Comparison of ENCODE assay signal across 8 cellular contexts in the genomic region with DNA sequence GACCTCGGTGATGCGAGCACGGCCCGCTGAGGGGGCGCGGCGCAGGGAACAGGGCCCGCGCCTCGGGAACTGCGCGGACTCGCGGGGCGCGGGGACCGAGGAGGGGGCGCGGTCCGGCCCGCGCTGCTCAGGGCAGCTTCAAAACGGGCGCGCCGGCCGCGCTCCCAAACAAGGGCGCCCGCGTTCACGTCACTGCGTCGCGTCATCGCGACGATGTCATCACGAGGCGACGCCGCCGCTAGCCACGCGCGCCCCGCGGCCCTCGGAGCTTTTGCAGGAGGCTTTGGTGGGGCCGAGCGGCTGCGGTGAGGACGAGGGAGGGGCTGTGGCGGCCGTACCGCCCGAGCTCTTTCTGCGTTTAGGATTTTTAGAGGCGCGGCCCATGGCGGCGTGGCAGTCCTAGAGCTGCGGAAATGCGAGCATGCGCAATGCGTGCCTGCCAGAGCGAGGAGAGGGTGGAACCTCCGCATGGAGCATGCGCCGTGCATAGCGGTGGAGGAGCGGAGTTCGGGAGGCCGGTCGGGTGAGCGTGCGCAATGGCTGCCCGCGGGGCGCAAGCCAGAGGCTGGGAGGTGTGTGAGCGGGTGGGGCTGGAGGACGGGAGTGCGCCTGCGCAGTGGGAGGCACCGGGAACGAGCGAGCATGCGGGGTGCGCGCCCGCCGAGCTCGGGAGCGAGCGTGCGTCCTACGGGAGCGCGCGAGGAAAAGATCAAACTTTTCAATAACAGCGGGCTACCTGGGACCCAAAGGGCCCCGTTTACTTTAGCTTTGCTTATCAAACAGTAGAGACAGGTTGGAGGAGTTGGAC. TPM values are rescaled to one million over a fixed set of nuclear protein-coding genes. Genes with fewer than 3 reads are reported as not detected.
DNase-seq lines count a peak whose midpoint lies in the region; ATAC-seq and TF ChIP-seq lines count a peak whose summit lies in the region.

A gene with protein sequence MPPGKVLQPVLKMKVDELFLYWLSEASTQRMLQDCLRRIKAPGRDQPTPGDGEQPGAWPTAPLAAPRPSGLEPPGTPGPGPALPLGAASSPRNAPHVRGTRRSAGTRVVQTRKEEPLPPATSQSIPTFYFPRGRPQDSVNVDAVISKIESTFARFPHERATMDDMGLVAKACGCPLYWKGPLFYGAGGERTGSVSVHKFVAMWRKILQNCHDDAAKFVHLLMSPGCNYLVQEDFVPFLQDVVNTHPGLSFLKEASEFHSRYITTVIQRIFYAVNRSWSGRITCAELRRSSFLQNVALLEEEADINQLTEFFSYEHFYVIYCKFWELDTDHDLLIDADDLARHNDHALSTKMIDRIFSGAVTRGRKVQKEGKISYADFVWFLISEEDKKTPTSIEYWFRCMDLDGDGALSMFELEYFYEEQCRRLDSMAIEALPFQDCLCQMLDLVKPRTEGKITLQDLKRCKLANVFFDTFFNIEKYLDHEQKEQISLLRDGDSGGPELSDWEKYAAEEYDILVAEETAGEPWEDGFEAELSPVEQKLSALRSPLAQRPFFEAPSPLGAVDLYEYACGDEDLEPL (minus strand): TSS at position 140 of the 808 bp plus-strand sequence. CDS start 216 bp downstream, outside the sequence.

- DNase-seq in Ammon's horn (ENCODE audit: low spot score) = peak; percentile 99
- DNase-seq in HPDE6-E6E7 (ENCODE audit: extremely low spot score) = peak; percentile 100
- peak; percentile 99 for DNase-seq in activated CD4-positive, alpha-beta memory T cell treated with anti-CD3 and anti-CD28 coated beads, Interleukin-2, amount 10 ng/mL, durations not matched to agents 7 days and 5 days
- DNase-seq in endodermal cell = peak; percentile 99
- peak; percentile 93 for DNase-seq in middle frontal gyrus (ENCODE audit: extremely low spot score, low spot score)
- peak; percentile 95 to 98 for DNase-seq in stimulated activated CD8-positive, alpha-beta memory T cell treated with anti-CD3 and anti-CD28 coated beads, Interleukin-4, amount 100 ng/mL, for 1 hour (ENCODE audit: low read depth in 2 of 2, low spot score in 1 of 2)
- no peak for DNase-seq in NCI-H524 treated with DMSO at 0.1 percent for 48 hours (lab: John Stamatoyannopoulos, UW)

- peak within 1 kb of the TSS; percentile 98 for H3K9ac ChIP-seq in endodermal cell (ENCODE audit: extremely low read depth, low read length, poor library complexity, severe bottlenecking)

- no peaks in the 10 kb centered on the region for H3K9me3 ChIP-seq in endodermal cell (ENCODE audit: control insufficient read depth, low read length)

- peak within 1 kb of the TSS; percentile 93 for H3K27ac Mint-ChIP-seq in activated CD4-positive, alpha-beta memory T cell treated with anti-CD3 and anti-CD28 coated beads, Interleukin-2, amount 10 ng/mL, durations not matched to agents 7 days and 5 days
- H3K27ac Mint-ChIP-seq in endodermal cell = peak within 1 kb of the TSS; percentile 99

- CTCF ChIA-PET in activated CD4-positive, alpha-beta memory T cell treated with anti-CD3 and anti-CD28 coated beads, Interleukin-2, amount 10 ng/mL, durations not matched to agents 7 days and 5 days (lab: Charles Lee) = no interaction called here

- TF ChIP-seq CTCF in endodermal cell (conservative IDR thresholded peaks at IDR 0.05) = no peak

- WGBS in endodermal cell (ENCODE audit: insufficient coverage in 1 of 2, insufficient read length in 1 of 2), 2 experiments = 0 to 2% methylated on average over 23 to 102 of the region's 102 CpGs

- POLR2A ChIA-PET in activated CD4-positive, alpha-beta memory T cell treated with anti-CD3 and anti-CD28 coated beads, Interleukin-2, amount 10 ng/mL, durations not matched to agents 7 days and 5 days (lab: Charles Lee) = no interaction called here

- no peaks in the 10 kb centered on the region for H3K4me1 ChIP-seq in endodermal cell (ENCODE audit: control insufficient read depth, insufficient read depth, low read length)

- H3K4me3 Mint-ChIP-seq in activated CD4-positive, alpha-beta memory T cell treated with anti-CD3 and anti-CD28 coated beads, Interleukin-2, amount 10 ng/mL, durations not matched to agents 7 days and 5 days = peak within 1 kb of the TSS; percentile 83
- H3K4me3 Mint-ChIP-seq in endodermal cell = peak within 1 kb of the TSS; percentile 84

- peak; percentile 89 for ATAC-seq in GM19455 (IDR thresholded peaks at IDR 0.05; ENCODE audit: unreplicated experiment)

- H3K9me3 Mint-ChIP-seq in activated CD4-positive, alpha-beta memory T cell treated with anti-CD3 and anti-CD28 coated beads, Interleukin-2, amount 10 ng/mL, durations not matched to agents 7 days and 5 days = no peaks in the 10 kb centered on the region
- no peaks in the 10 kb centered on the region for H3K9me3 Mint-ChIP-seq in endodermal cell

- peak within 1 kb of the TSS; percentile 88 for H3K4me3 ChIP-seq in endodermal cell (ENCODE audit: low read length)

- peak within 1 kb of the TSS; percentile 96 for H3K27ac ChIP-seq in endodermal cell (ENCODE audit: low read depth, low read length)

- H3K4me1 Mint-ChIP-seq in activated CD4-positive, alpha-beta memory T cell treated with anti-CD3 and anti-CD28 coated beads, Interleukin-2, amount 10 ng/mL, durations not matched to agents 7 days and 5 days = peaks cover 13% of the 10 kb centered on the region
- H3K4me1 Mint-ChIP-seq in endodermal cell = no peaks in the 10 kb centered on the region

- H3K27me3 Mint-ChIP-seq in activated CD4-positive, alpha-beta memory T cell treated with anti-CD3 and anti-CD28 coated beads, Interleukin-2, amount 10 ng/mL, durations not matched to agents 7 days and 5 days = no peaks in the 10 kb centered on the region
- H3K27me3 Mint-ChIP-seq in endodermal cell (ENCODE audit: insufficient read depth) = no peaks in the 10 kb centered on the region

- peaks cover 6% of the 10 kb centered on the region for H3K36me3 Mint-ChIP-seq in activated CD4-positive, alpha-beta memory T cell treated with anti-CD3 and anti-CD28 coated beads, Interleukin-2, amount 10 ng/mL, durations not matched to agents 7 days and 5 days (ENCODE audit: low read depth)
- H3K36me3 Mint-ChIP-seq in endodermal cell (ENCODE audit: low read depth) = peaks cover 9% of the 10 kb centered on the region

- H3K36me3 ChIP-seq in endodermal cell (ENCODE audit: control insufficient read depth, insufficient read depth, low read length) = no peaks in the 10 kb centered on the region

- no peaks in the 10 kb centered on the region for H3K27me3 ChIP-seq in endodermal cell (ENCODE audit: control insufficient read depth, insufficient read depth, low read length, poor library complexity, severe bottlenecking)

RNA-seq across cellular contexts. Expression of the gene that starts here (rescaled TPM):
- 10 to 100 TPM; 26.1 to 26.3 TPM for total RNA-seq in activated CD4-positive, alpha-beta memory T cell treated with anti-CD3 and anti-CD28 coated beads, Interleukin-2, amount 10 ng/mL, durations not matched to agents 7 days and 5 days
- 10 to 100 TPM; 72.5 to 98.7 TPM for total RNA-seq in endodermal cell
- polyA plus RNA-seq in endodermal cell (2013, experiment 1 of 2) = 66.6 TPM
- 66.5 TPM for polyA plus RNA-seq in endodermal cell (2013, experiment 2 of 2)
